Comparison of ENCODE assay signal across 1 cellular context in the genomic region with DNA sequence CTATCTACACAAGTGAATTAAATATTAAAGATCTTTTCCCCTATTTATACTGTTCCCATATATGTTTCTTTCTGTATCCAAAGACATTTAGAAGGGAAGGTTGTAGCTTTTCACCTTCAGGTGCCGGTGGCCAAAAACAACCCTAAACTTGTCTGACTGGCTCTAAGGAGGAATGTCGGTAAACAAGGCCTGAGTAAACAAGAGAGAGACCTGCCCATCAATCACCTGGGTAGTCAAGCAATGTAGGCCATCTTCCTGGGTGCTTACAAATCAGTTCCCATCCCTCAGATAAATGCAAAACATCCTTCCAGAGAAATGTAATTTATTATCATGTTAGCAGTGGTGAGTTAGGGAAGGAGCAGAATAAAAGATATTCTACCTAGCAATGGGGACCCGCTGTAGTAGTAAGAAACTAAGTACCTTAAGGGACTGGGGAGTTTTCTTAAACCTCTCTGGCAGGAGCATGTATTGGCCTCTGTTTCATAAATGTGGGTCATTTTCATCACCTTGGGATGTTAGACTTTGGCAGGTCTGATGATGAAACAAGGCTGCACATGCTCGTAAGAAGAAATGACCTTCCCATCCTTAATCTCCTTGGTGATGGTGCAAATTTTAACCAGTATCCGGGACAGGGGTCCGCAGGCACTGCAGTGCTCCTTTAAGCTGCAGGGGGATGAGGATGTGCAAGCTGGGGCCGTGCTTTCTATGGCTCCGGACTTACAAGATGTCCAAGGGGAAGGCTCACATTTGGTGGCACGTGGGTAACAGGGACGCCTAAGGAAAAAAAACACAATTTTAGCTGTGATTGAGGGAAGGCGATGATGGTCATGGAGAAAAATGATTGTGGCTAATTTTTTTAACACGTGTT.
A peak's percentile ranks its signal among the peaks of the same experiment; 100 is the strongest.
TF ChIP-seq lines count a peak whose summit lies in the region.

No MANE protein-coding gene starts in this region.

TF ChIP-seq in HepG2, 621 proteins besides CTCF, POLR2A, EP300 and RAD21 (continued from another document and continues in another):
- TF ChIP-seq, protein P1, sequence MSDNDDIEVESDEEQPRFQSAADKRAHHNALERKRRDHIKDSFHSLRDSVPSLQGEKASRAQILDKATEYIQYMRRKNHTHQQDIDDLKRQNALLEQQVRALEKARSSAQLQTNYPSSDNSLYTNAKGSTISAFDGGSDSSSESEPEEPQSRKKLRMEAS (IDR thresholded peaks at IDR 0.05) = peak; percentile 44; the same call in 1 of the 2 replicates
- TF ChIP-seq, protein P2, sequence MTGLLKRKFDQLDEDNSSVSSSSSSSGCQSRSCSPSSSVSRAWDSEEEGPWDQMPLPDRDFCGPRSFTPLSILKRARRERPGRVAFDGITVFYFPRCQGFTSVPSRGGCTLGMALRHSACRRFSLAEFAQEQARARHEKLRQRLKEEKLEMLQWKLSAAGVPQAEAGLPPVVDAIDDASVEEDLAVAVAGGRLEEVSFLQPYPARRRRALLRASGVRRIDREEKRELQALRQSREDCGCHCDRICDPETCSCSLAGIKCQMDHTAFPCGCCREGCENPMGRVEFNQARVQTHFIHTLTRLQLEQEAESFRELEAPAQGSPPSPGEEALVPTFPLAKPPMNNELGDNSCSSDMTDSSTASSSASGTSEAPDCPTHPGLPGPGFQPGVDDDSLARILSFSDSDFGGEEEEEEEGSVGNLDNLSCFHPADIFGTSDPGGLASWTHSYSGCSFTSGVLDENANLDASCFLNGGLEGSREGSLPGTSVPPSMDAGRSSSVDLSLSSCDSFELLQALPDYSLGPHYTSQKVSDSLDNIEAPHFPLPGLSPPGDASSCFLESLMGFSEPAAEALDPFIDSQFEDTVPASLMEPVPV (CRISPR knock-in tag; IDR thresholded peaks at IDR 0.05) = no peak
- TF ChIP-seq SKI (IDR thresholded peaks at IDR 0.05; ENCODE audit: partially characterized antibody) (no peak), HOXA5 (CRISPR knock-in tag; IDR thresholded peaks at IDR 0.05) (peak; percentile 100), PRPF4 (IDR thresholded peaks at IDR 0.05; ENCODE audit: low read depth, low read length, poor library complexity, severe bottlenecking) (no peak), ZNF337 (CRISPR knock-in tag; IDR thresholded peaks at IDR 0.05; ENCODE audit: borderline replicate concordance, low read depth) (no peak), ZNF317 (CRISPR knock-in tag; IDR thresholded peaks at IDR 0.05) (no peak), TBX3 (IDR thresholded peaks at IDR 0.05; ENCODE audit: borderline replicate concordance) (peak; percentile 18; the same call in 1 of the 2 replicates), ZNF605 (CRISPR knock-in tag; IDR thresholded peaks at IDR 0.05) (no peak), ZNF761 (CRISPR knock-in tag; conservative IDR thresholded peaks at IDR 0.05) (no peak), FOXP1 (IDR thresholded peaks at IDR 0.05) (peak; percentile 33; the same call in 1 of the 2 replicates), FOXP1 (CRISPR knock-in tag; IDR thresholded peaks at IDR 0.05) (peak; percentile 96), TCF12 (IDR thresholded peaks at IDR 0.05) (no peak), TCF12 (CRISPR knock-in tag; IDR thresholded peaks at IDR 0.05) (no peak), ZNF766 (CRISPR knock-in tag; IDR thresholded peaks at IDR 0.05; ENCODE audit: borderline replicate concordance) (no peak), RBM22 (optimal IDR thresholded peaks at IDR 0.05; ENCODE audit: low read length) (no peak), KDM6A (CRISPR knock-in tag; IDR thresholded peaks at IDR 0.05; ENCODE audit: low read depth) (peak; percentile 79), GABPB1 (CRISPR knock-in tag; IDR thresholded peaks at IDR 0.05) (0 out of 2 replicates have a peak, but pooled peaks have one; percentile 1), RARA (CRISPR knock-in tag; IDR thresholded peaks at IDR 0.05) (peak; percentile 90), ZNF101 (CRISPR knock-in tag; IDR thresholded peaks at IDR 0.05; ENCODE audit: borderline replicate concordance, low read depth) (no peak), NCOA2 (CRISPR knock-in tag; IDR thresholded peaks at IDR 0.05) (peak; percentile 91), ZEB1 (IDR thresholded peaks at IDR 0.05; ENCODE audit: insufficient replicate concordance, low read depth) (peak; percentile 98), MZF1 (CRISPR knock-in tag; IDR thresholded peaks at IDR 0.05; ENCODE audit: borderline replicate concordance) (no peak), MAF1 (CRISPR knock-in tag; IDR thresholded peaks at IDR 0.05; ENCODE audit: borderline replicate concordance) (no peak), MAFK (conservative IDR thresholded peaks at IDR 0.05 in 1 of 2, IDR thresholded peaks at IDR 0.05 in 1 of 2; ENCODE audit: low read length in 2 of 2) (no peak), ZFP90 (CRISPR knock-in tag; IDR thresholded peaks at IDR 0.05; ENCODE audit: borderline replicate concordance) (no peak)
- TF ChIP-seq, protein P3, sequence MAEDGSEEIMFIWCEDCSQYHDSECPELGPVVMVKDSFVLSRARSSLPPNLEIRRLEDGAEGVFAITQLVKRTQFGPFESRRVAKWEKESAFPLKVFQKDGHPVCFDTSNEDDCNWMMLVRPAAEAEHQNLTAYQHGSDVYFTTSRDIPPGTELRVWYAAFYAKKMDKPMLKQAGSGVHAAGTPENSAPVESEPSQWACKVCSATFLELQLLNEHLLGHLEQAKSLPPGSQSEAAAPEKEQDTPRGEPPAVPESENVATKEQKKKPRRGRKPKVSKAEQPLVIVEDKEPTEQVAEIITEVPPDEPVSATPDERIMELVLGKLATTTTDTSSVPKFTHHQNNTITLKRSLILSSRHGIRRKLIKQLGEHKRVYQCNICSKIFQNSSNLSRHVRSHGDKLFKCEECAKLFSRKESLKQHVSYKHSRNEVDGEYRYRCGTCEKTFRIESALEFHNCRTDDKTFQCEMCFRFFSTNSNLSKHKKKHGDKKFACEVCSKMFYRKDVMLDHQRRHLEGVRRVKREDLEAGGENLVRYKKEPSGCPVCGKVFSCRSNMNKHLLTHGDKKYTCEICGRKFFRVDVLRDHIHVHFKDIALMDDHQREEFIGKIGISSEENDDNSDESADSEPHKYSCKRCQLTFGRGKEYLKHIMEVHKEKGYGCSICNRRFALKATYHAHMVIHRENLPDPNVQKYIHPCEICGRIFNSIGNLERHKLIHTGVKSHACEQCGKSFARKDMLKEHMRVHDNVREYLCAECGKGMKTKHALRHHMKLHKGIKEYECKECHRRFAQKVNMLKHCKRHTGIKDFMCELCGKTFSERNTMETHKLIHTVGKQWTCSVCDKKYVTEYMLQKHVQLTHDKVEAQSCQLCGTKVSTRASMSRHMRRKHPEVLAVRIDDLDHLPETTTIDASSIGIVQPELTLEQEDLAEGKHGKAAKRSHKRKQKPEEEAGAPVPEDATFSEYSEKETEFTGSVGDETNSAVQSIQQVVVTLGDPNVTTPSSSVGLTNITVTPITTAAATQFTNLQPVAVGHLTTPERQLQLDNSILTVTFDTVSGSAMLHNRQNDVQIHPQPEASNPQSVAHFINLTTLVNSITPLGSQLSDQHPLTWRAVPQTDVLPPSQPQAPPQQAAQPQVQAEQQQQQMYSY (CRISPR knock-in tag; IDR thresholded peaks at IDR 0.05) = peak; percentile 61; the same call in 1 of the 2 replicates
- TF ChIP-seq, protein P4, sequence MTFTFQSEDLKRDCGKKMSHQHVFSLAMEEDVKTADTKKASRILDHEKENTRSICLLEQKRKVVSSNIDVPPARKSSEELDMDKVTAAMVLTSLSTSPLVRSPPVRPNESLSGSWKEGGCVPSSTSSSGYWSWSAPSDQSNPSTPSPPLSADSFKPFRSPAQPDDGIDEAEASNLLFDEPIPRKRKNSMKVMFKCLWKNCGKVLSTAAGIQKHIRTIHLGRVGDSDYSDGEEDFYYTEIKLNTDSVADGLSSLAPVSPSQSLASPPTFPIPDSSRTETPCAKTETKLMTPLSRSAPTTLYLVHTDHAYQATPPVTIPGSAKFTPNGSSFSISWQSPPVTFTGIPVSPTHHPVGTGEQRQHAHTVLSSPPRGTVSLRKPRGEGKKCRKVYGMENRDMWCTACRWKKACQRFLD (CRISPR knock-in tag; IDR thresholded peaks at IDR 0.05; ENCODE audit: borderline replicate concordance) = no peak
- TF ChIP-seq, protein P5, sequence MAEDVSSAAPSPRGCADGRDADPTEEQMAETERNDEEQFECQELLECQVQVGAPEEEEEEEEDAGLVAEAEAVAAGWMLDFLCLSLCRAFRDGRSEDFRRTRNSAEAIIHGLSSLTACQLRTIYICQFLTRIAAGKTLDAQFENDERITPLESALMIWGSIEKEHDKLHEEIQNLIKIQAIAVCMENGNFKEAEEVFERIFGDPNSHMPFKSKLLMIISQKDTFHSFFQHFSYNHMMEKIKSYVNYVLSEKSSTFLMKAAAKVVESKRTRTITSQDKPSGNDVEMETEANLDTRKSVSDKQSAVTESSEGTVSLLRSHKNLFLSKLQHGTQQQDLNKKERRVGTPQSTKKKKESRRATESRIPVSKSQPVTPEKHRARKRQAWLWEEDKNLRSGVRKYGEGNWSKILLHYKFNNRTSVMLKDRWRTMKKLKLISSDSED (CRISPR knock-in tag; IDR thresholded peaks at IDR 0.05) = no peak
- TF ChIP-seq, protein P6, sequence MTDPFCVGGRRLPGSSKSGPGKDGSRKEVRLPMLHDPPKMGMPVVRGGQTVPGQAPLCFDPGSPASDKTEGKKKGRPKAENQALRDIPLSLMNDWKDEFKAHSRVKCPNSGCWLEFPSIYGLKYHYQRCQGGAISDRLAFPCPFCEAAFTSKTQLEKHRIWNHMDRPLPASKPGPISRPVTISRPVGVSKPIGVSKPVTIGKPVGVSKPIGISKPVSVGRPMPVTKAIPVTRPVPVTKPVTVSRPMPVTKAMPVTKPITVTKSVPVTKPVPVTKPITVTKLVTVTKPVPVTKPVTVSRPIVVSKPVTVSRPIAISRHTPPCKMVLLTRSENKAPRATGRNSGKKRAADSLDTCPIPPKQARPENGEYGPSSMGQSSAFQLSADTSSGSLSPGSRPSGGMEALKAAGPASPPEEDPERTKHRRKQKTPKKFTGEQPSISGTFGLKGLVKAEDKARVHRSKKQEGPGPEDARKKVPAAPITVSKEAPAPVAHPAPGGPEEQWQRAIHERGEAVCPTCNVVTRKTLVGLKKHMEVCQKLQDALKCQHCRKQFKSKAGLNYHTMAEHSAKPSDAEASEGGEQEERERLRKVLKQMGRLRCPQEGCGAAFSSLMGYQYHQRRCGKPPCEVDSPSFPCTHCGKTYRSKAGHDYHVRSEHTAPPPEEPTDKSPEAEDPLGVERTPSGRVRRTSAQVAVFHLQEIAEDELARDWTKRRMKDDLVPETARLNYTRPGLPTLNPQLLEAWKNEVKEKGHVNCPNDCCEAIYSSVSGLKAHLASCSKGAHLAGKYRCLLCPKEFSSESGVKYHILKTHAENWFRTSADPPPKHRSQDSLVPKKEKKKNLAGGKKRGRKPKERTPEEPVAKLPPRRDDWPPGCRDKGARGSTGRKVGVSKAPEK (CRISPR knock-in tag; IDR thresholded peaks at IDR 0.05; ENCODE audit: borderline replicate concordance) = no peak
- TF ChIP-seq, protein P7, sequence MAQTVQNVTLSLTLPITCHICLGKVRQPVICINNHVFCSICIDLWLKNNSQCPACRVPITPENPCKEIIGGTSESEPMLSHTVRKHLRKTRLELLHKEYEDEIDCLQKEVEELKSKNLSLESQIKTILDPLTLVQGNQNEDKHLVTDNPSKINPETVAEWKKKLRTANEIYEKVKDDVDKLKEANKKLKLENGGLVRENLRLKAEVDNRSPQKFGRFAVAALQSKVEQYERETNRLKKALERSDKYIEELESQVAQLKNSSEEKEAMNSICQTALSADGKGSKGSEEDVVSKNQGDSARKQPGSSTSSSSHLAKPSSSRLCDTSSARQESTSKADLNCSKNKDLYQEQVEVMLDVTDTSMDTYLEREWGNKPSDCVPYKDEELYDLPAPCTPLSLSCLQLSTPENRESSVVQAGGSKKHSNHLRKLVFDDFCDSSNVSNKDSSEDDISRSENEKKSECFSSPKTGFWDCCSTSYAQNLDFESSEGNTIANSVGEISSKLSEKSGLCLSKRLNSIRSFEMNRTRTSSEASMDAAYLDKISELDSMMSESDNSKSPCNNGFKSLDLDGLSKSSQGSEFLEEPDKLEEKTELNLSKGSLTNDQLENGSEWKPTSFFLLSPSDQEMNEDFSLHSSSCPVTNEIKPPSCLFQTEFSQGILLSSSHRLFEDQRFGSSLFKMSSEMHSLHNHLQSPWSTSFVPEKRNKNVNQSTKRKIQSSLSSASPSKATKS (CRISPR knock-in tag; IDR thresholded peaks at IDR 0.05) = 0 out of 2 replicates have a peak, but pooled peaks have one; percentile 62
- TF ChIP-seq, protein P8, sequence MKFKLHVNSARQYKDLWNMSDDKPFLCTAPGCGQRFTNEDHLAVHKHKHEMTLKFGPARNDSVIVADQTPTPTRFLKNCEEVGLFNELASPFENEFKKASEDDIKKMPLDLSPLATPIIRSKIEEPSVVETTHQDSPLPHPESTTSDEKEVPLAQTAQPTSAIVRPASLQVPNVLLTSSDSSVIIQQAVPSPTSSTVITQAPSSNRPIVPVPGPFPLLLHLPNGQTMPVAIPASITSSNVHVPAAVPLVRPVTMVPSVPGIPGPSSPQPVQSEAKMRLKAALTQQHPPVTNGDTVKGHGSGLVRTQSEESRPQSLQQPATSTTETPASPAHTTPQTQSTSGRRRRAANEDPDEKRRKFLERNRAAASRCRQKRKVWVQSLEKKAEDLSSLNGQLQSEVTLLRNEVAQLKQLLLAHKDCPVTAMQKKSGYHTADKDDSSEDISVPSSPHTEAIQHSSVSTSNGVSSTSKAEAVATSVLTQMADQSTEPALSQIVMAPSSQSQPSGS (CRISPR knock-in tag; IDR thresholded peaks at IDR 0.05) = peak; percentile 73; the same call in 1 of the 2 replicates
- TF ChIP-seq, protein P9, sequence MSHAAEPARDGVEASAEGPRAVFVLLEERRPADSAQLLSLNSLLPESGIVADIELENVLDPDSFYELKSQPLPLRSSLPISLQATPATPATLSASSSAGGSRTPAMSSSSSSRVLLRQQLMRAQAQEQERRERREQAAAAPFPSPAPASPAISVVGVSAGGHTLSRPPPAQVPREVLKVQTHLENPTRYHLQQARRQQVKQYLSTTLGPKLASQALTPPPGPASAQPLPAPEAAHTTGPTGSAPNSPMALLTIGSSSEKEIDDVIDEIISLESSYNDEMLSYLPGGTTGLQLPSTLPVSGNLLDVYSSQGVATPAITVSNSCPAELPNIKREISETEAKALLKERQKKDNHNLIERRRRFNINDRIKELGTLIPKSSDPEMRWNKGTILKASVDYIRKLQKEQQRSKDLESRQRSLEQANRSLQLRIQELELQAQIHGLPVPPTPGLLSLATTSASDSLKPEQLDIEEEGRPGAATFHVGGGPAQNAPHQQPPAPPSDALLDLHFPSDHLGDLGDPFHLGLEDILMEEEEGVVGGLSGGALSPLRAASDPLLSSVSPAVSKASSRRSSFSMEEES (CRISPR knock-in tag; IDR thresholded peaks at IDR 0.05) = peak; percentile 48; the same call in 1 of the 2 replicates
- TF ChIP-seq, protein P10, sequence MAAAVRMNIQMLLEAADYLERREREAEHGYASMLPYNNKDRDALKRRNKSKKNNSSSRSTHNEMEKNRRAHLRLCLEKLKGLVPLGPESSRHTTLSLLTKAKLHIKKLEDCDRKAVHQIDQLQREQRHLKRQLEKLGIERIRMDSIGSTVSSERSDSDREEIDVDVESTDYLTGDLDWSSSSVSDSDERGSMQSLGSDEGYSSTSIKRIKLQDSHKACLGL (CRISPR knock-in tag; IDR thresholded peaks at IDR 0.05) = no peak
- TF ChIP-seq, protein P11, sequence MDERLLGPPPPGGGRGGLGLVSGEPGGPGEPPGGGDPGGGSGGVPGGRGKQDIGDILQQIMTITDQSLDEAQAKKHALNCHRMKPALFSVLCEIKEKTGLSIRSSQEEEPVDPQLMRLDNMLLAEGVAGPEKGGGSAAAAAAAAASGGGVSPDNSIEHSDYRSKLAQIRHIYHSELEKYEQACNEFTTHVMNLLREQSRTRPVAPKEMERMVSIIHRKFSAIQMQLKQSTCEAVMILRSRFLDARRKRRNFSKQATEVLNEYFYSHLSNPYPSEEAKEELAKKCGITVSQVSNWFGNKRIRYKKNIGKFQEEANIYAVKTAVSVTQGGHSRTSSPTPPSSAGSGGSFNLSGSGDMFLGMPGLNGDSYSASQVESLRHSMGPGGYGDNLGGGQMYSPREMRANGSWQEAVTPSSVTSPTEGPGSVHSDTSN (CRISPR knock-in tag; IDR thresholded peaks at IDR 0.05) = peak; percentile 91
